In the genomic region with DNA sequence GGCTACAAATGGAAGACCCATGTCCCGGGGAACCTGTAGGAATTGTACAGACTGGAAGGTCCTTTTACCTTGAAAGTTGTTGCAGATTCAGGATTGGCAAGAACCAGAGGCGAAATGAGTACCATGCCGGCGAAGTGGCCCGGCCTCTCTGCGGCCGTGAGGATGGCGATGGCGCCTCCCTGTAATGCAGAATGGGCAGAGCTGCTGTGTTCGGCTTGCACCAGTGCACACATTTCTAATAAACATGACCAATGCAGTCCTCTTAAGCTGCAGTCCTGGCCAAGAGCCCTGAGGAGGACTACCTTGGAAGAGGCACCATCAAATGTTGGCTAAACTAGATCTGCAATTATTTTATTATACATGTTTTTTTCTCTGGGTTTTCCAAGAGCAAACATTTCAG, we compare ENCODE assay signal across 17 cellular contexts. TPM values are rescaled to one million over a fixed set of nuclear protein-coding genes. Genes with fewer than 3 reads are reported as not detected.
DNase-seq lines count a peak whose midpoint lies in the region; ATAC-seq and TF ChIP-seq lines count a peak whose summit lies in the region.
"Had no signal": no experiment of that assay in that cellular context is flagged by ENCODE, and none has a peak within 500 bp of the region (broad histone marks: within the 10 kb centered on the region; RNA-seq: fewer than 3 reads in every experiment).

No MANE protein-coding gene starts in this region.

- no peaks in the 10 kb centered on the region for H3K27me3 ChIP-seq in spleen (replicated peaks in 1 of 7)

- intact Hi-C loops in left colon (cut with DNase I, micrococcal nuclease), result no loop called here
- intact Hi-C loops in spleen (cut with DNase I; ENCODE audit: low total_unique reads), result no loop called here

- H3K9me3 ChIP-seq in spleen, result no peaks in the 10 kb centered on the region

- in situ Hi-C loops in G401 (cut with HindIII; ENCODE audit: low sequenced_read_pairs), result no loop called here

- no peak for TF ChIP-seq POLR2A in spleen (IDR thresholded peaks at IDR 0.05)

- WGBS in spleen, 5 donors, result 95 to 98% (median 97%) methylated on average over 10 of the region's 10 CpGs

- H3K4me1 ChIP-seq in spleen, result peaks cover 0 to 29% (median 10%) of the 10 kb centered on the region in 6 donors

- ATAC-seq in left colon (peak; percentile 11), GM21786 (IDR thresholded peaks at IDR 0.05; ENCODE audit: unreplicated experiment) (no peak), HG03097 (IDR thresholded peaks at IDR 0.05; ENCODE audit: low FRiP score, unreplicated experiment) (no peak), GM18861 (IDR thresholded peaks at IDR 0.05; ENCODE audit: unreplicated experiment) (no peak)
- ATAC-seq: GM12878 had no signal

- no peak overlapping the region for H3K27ac ChIP-seq in spleen
- H3K27ac ChIP-seq: C4-2B, KMS-11, SK-N-MC had no signal

- no peak for TF ChIP-seq CTCF in spleen (IDR thresholded peaks at IDR 0.05 in 8 of 11, conservative IDR thresholded peaks at IDR 0.05 in 3 of 11)

- peaks cover 0 to 37% (median 0%) of the 10 kb centered on the region in 6 donors for H3K36me3 ChIP-seq in spleen

- DNase-seq in G401 (ENCODE audit: low spot score), result peak; percentile 61
- DNase-seq in NCI-H2029 treated with DMSO at 0.1 percent for 48 hours (lab: John Stamatoyannopoulos, UW), result peak; percentile 92
- peak in 1 of 2 donors; percentile 3 for DNase-seq in left colon
- DNase-seq in spleen, result peak; percentile 40
- DNase-seq: AML-193, MV-4-11, NCI-H1417 treated with DMSO at 0.1 percent for 48 hours, NCI-H187 treated with DMSO at 0.1 percent for 48 hours, NCI-H2171 treated with DMSO at 0.1 percent for 48 hours, SHP77 had no signal

- no peak overlapping the region for H3K4me3 ChIP-seq in spleen
- H3K4me3 ChIP-seq: GM12878, SK-N-MC had no signal

RNA-seq across cellular contexts. Expression of gene ABTB1, which starts 48.2 kb away (rescaled TPM):
- total RNA-seq in G401 (2014; rRNA removed; shearing (Covaris generic)), result 4.0 and 4.8 TPM in 2 replicates
- total RNA-seq in left colon (10 to 100 TPM; 15.2 to 28.6 TPM), spleen (100 to 1,000 TPM in 6 of 7 donors, 10 to 100 TPM in 1; 91.9 to 172 (median 152) TPM)
- polyA plus RNA-seq in spleen, result 100 to 1,000 TPM in 2 of 3 donors, 10 to 100 TPM in 1; 57.9 to 156 (median 138) TPM
